1 cellular context compared by ENCODE assay signal in genomic region chr2:55618649-55619055, GRCh38.
TF ChIP-seq lines count a peak whose summit lies in the region.

No MANE protein-coding gene starts in this region.

TF ChIP-seq in HepG2, 621 proteins besides CTCF, POLR2A, EP300 and RAD21 (continued from another document and continues in another):
- peak; percentile 84 for TF ChIP-seq NR2C2 (CRISPR knock-in tag; IDR thresholded peaks at IDR 0.05; ENCODE audit: borderline replicate concordance)
- no peak for TF ChIP-seq JUN (CRISPR knock-in tag; IDR thresholded peaks at IDR 0.05)
- TF ChIP-seq RBFOX2 (IDR thresholded peaks at IDR 0.05; ENCODE audit: low read depth, low read length): no peak
- TF ChIP-seq GLMP (CRISPR knock-in tag; IDR thresholded peaks at IDR 0.05; ENCODE audit: borderline replicate concordance): no peak
- TF ChIP-seq KDM6A (CRISPR knock-in tag; IDR thresholded peaks at IDR 0.05; ENCODE audit: low read depth): no peak
- TF ChIP-seq ZNF567 (CRISPR knock-in tag; IDR thresholded peaks at IDR 0.05; ENCODE audit: borderline replicate concordance): no peak
- TF ChIP-seq RARA (CRISPR knock-in tag; IDR thresholded peaks at IDR 0.05): peak; percentile 9; the same call in 1 of the 2 replicates
- TF ChIP-seq KLF15 (CRISPR knock-in tag; IDR thresholded peaks at IDR 0.05; ENCODE audit: borderline replicate concordance): no peak
- TF ChIP-seq ZNF260 (CRISPR knock-in tag; IDR thresholded peaks at IDR 0.05; ENCODE audit: borderline replicate concordance, low read depth): no peak
- no peak for TF ChIP-seq CCAR2 (optimal IDR thresholded peaks at IDR 0.05; ENCODE audit: low read depth, low read length)
- no peak for TF ChIP-seq RBAK (CRISPR knock-in tag; IDR thresholded peaks at IDR 0.05)
- no peak for TF ChIP-seq PPARG (CRISPR knock-in tag; conservative IDR thresholded peaks at IDR 0.05)
- TF ChIP-seq ZNF597 (CRISPR knock-in tag; IDR thresholded peaks at IDR 0.05): no peak
- no peak for TF ChIP-seq PBX2 (CRISPR knock-in tag; IDR thresholded peaks at IDR 0.05)
- no peak for TF ChIP-seq ZNF10 (CRISPR knock-in tag; IDR thresholded peaks at IDR 0.05; ENCODE audit: borderline replicate concordance, low read depth)
- TF ChIP-seq NR0B2 (CRISPR knock-in tag; IDR thresholded peaks at IDR 0.05): no peak
- no peak for TF ChIP-seq BRD4 (CRISPR knock-in tag; IDR thresholded peaks at IDR 0.05)
- no peak for TF ChIP-seq ZBTB7B (CRISPR knock-in tag; IDR thresholded peaks at IDR 0.05)
- no peak for TF ChIP-seq ERF (CRISPR knock-in tag; IDR thresholded peaks at IDR 0.05)
- TF ChIP-seq NONO (IDR thresholded peaks at IDR 0.05): no peak
- no peak for TF ChIP-seq NONO (CRISPR knock-in tag; conservative IDR thresholded peaks at IDR 0.05)
- TF ChIP-seq LCORL (IDR thresholded peaks at IDR 0.05): no peak
- no peak for TF ChIP-seq LCORL (CRISPR knock-in tag; IDR thresholded peaks at IDR 0.05)
- peak; percentile 82 for TF ChIP-seq ARID4A (CRISPR knock-in tag; IDR thresholded peaks at IDR 0.05; ENCODE audit: borderline replicate concordance)
- no peak for TF ChIP-seq ZSCAN20 (CRISPR knock-in tag; IDR thresholded peaks at IDR 0.05; ENCODE audit: borderline replicate concordance)
- no peak for TF ChIP-seq REPIN1 (CRISPR knock-in tag; IDR thresholded peaks at IDR 0.05; ENCODE audit: borderline replicate concordance, low read depth)
- TF ChIP-seq CHD4 (IDR thresholded peaks at IDR 0.05; ENCODE audit: borderline replicate concordance, low read length): no peak
- TF ChIP-seq KLF13 (CRISPR knock-in tag; IDR thresholded peaks at IDR 0.05): no peak
- no peak for TF ChIP-seq ZNF18 (CRISPR knock-in tag; IDR thresholded peaks at IDR 0.05; ENCODE audit: insufficient replicate concordance)
- no peak for TF ChIP-seq BORCS8-MEF2B (CRISPR knock-in tag; IDR thresholded peaks at IDR 0.05)
- TF ChIP-seq ZNF775 (CRISPR knock-in tag; IDR thresholded peaks at IDR 0.05; ENCODE audit: borderline replicate concordance): no peak
- peak; percentile 75; the same call in 1 of the 2 replicates for TF ChIP-seq KAT8 (CRISPR knock-in tag; IDR thresholded peaks at IDR 0.05)
- no peak for TF ChIP-seq CREBL2 (CRISPR knock-in tag; IDR thresholded peaks at IDR 0.05; ENCODE audit: borderline replicate concordance)
- TF ChIP-seq ATF7 (IDR thresholded peaks at IDR 0.05): no peak
- TF ChIP-seq ATF7 (CRISPR knock-in tag; IDR thresholded peaks at IDR 0.05): no peak
- TF ChIP-seq NKX3-1 (CRISPR knock-in tag; IDR thresholded peaks at IDR 0.05): no peak
- peak; percentile 71; the same call in 1 of the 2 replicates for TF ChIP-seq ZNF232 (CRISPR knock-in tag; IDR thresholded peaks at IDR 0.05; ENCODE audit: borderline replicate concordance)
- no peak for TF ChIP-seq ZNF121 (CRISPR knock-in tag; IDR thresholded peaks at IDR 0.05)
- TF ChIP-seq NCOR1 (IDR thresholded peaks at IDR 0.05; ENCODE audit: borderline replicate concordance, low read length): no peak
- TF ChIP-seq GMEB2 (CRISPR knock-in tag; IDR thresholded peaks at IDR 0.05; ENCODE audit: low read depth): no peak
- peak; percentile 27; the same call in 1 of the 2 replicates for TF ChIP-seq FOSL2 (CRISPR knock-in tag; IDR thresholded peaks at IDR 0.05)
- no peak for TF ChIP-seq ZNF569 (CRISPR knock-in tag; IDR thresholded peaks at IDR 0.05; ENCODE audit: borderline replicate concordance)
- no peak for TF ChIP-seq HNF4A (CRISPR knock-in tag; IDR thresholded peaks at IDR 0.05)
- TF ChIP-seq TEAD2 (CRISPR knock-in tag; IDR thresholded peaks at IDR 0.05): no peak
- TF ChIP-seq HOXA3 (CRISPR knock-in tag; IDR thresholded peaks at IDR 0.05): peak; percentile 64
- no peak for TF ChIP-seq ZNF275 (CRISPR knock-in tag; IDR thresholded peaks at IDR 0.05; ENCODE audit: borderline replicate concordance)
- peak; percentile 67 for TF ChIP-seq POLR2G (IDR thresholded peaks at IDR 0.05; ENCODE audit: low read depth, low read length)
- no peak for TF ChIP-seq ZMYM2 (CRISPR knock-in tag; IDR thresholded peaks at IDR 0.05)
- TF ChIP-seq MATR3 (CRISPR knock-in tag; IDR thresholded peaks at IDR 0.05): no peak
- no peak for TF ChIP-seq SP5 (CRISPR knock-in tag; IDR thresholded peaks at IDR 0.05; ENCODE audit: borderline replicate concordance, low read depth)
- no peak for TF ChIP-seq ZNF570 (CRISPR knock-in tag; IDR thresholded peaks at IDR 0.05; ENCODE audit: borderline replicate concordance)
- no peak; the same call in 1 of the 2 replicates for TF ChIP-seq SIN3B (IDR thresholded peaks at IDR 0.05; ENCODE audit: low read length)
- no peak; the same call in 1 of the 2 replicates for TF ChIP-seq ZNF792 (CRISPR knock-in tag; IDR thresholded peaks at IDR 0.05)
- no peak for TF ChIP-seq ZNF776 (CRISPR knock-in tag; IDR thresholded peaks at IDR 0.05)
- no peak for TF ChIP-seq ZNF644 (CRISPR knock-in tag; IDR thresholded peaks at IDR 0.05; ENCODE audit: low read depth)
- no peak for TF ChIP-seq ZBTB26 (CRISPR knock-in tag; IDR thresholded peaks at IDR 0.05; ENCODE audit: borderline replicate concordance)
- TF ChIP-seq HNRNPUL1 (IDR thresholded peaks at IDR 0.05; ENCODE audit: low read depth, low read length): no peak
- TF ChIP-seq ZNF703 (CRISPR knock-in tag; IDR thresholded peaks at IDR 0.05; ENCODE audit: borderline replicate concordance): no peak
